Comparison of ENCODE assay signal across 1 cellular context in genomic region chr5:130278136-130278535, GRCh38.
TF ChIP-seq lines count a peak whose summit lies in the region.

No MANE protein-coding gene starts in this region.

TF ChIP-seq in GM23338, 12 proteins besides CTCF, POLR2A, EP300 and RAD21:
- TF ChIP-seq REST (IDR thresholded peaks at IDR 0.05; ENCODE audit: unreplicated experiment) (no peak), EZH2phosphoT487 (IDR thresholded peaks at IDR 0.05; ENCODE audit: unreplicated experiment) (no peak), POLR2AphosphoS5 (IDR thresholded peaks at IDR 0.05; ENCODE audit: low read depth) (no peak)
TF ChIP-seq in GM23338: peak in this region for 0.
